In genomic region chr17:76278952-76279741, GRCh38 we compare ENCODE assay signal across 1 cellular context.
TF ChIP-seq lines count a peak whose summit lies in the region.

No MANE protein-coding gene starts in this region.

TF ChIP-seq in HEK293, 187 proteins besides CTCF, POLR2A, EP300 and RAD21 (continued from another document):
- TF ChIP-seq ZNF692 (tag by site-specific recombination; IDR thresholded peaks at IDR 0.05) (peak; percentile 55), ZNF600 (tag by site-specific recombination; IDR thresholded peaks at IDR 0.05) (0 out of 2 replicates have a peak, but pooled peaks have one; percentile 43), SP7 (tag by site-specific recombination; IDR thresholded peaks at IDR 0.05) (0 out of 2 replicates have a peak, but pooled peaks have one; percentile 40), ZNF423 (tag by site-specific recombination; IDR thresholded peaks at IDR 0.05) (peak; percentile 71; the same call in 1 of the 2 replicates), SP3 (tag by site-specific recombination; IDR thresholded peaks at IDR 0.05) (0 out of 2 replicates have a peak, but pooled peaks have one; percentile 13), ZNF24 (tag by site-specific recombination; IDR thresholded peaks at IDR 0.05) (no peak), ZBTB7A (tag by site-specific recombination; IDR thresholded peaks at IDR 0.05; ENCODE audit: low read depth) (no peak), ZNF76 (tag by site-specific recombination; IDR thresholded peaks at IDR 0.05; ENCODE audit: borderline replicate concordance, low read depth) (peak; percentile 82; the same call in 1 of the 2 replicates), ZFP3 (tag by site-specific recombination; IDR thresholded peaks at IDR 0.05; ENCODE audit: low read depth) (no peak), ZNF558 (tag by site-specific recombination; IDR thresholded peaks at IDR 0.05) (no peak)
